Comparison of ENCODE assay signal across 8 cellular contexts in genomic region chr19:11587302-11587972, GRCh38. TPM values are rescaled to one million over a fixed set of nuclear protein-coding genes. Genes with fewer than 3 reads are reported as not detected.
DNase-seq lines count a peak whose midpoint lies in the region; ATAC-seq and TF ChIP-seq lines count a peak whose summit lies in the region.

No MANE protein-coding gene starts in this region.

- H3K4me2 ChIP-seq in HCT116 (ENCODE audit: low read length) = peak overlapping the region; percentile 40

- intact Hi-C loops in HCT116 (cut with micrococcal nuclease) (loop anchor here (1.0 kb wide), 1 partner anchor 91 kb away; no protein-coding TSS in a partner anchor), colonic mucosa (cut with DNase I) (loop anchor here (5.0 kb wide), 1 partner anchor 90 kb away; no protein-coding TSS in a partner anchor), right lobe of liver (cut with DNase I) (no loop called here)

- H3K9me3 ChIP-seq in HCT116 (ENCODE audit: control insufficient read depth in 1 of 2, insufficient read depth in 1 of 2, low read depth in 1 of 2, low read length in 2 of 2) = no peaks in the 10 kb centered on the region
- no peaks in the 10 kb centered on the region for H3K9me3 ChIP-seq in colonic mucosa
- no peaks in the 10 kb centered on the region for H3K9me3 ChIP-seq in right lobe of liver

- H3K27ac ChIP-seq in HCT116 (ENCODE audit: low read depth, low read length) = no peak overlapping the region
- H3K27ac ChIP-seq in colonic mucosa = no peak overlapping the region
- no peak overlapping the region for H3K27ac ChIP-seq in right lobe of liver

- TF ChIP-seq CTCF in HCT116 (IDR thresholded peaks at IDR 0.05 in 2 of 3, conservative IDR thresholded peaks at IDR 0.05 in 1 of 3; ENCODE audit: borderline replicate concordance in 1 of 3, insufficient read depth in 1 of 3, low read depth in 2 of 3, low read length in 2 of 3) (peak; percentile 67 to 88 (median 84); a peak in 5 of 6 replicates), colonic mucosa (IDR thresholded peaks at IDR 0.05) (peak; percentile 86), right lobe of liver (IDR thresholded peaks at IDR 0.05) (peak; percentile 73 to 87 (median 84))

- peak; percentile 84 for TF ChIP-seq RAD21 in HCT116 (IDR thresholded peaks at IDR 0.05; ENCODE audit: low read depth)

- H3K9ac ChIP-seq in HCT116 (ENCODE audit: low read length) = no peak overlapping the region
- H3K9ac ChIP-seq in colonic mucosa (ENCODE audit: low read depth in 2 of 2, low read length in 2 of 2) = peak overlapping the region in 1 of 2 donors; percentile 63

- DNase-seq in Ammon's horn (ENCODE audit: low spot score) = peak; percentile 82
- DNase-seq in HCT116 (ENCODE audit: low read depth, low spot score) = peak; percentile 42
- peak; percentile 60 for DNase-seq in NCI-H510A (lab: John Stamatoyannopoulos, UW)
- peak; percentile 68 to 77 for DNase-seq in activated CD4-positive, alpha-beta T cell treated with anti-CD3 and anti-CD28 coated beads for 4 hours
- DNase-seq in colonic mucosa = peak; percentile 80
- DNase-seq in right lobe of liver = peak; percentile 67 to 73 (median 69)
- DNase-seq in stimulated activated CD4-positive, alpha-beta T cell treated with anti-CD3 and anti-CD28 coated beads, Interleukin-4, amount 100 ng/mL, for 4 hours = peak; percentile 64 to 75

- no peak overlapping the region for H2AFZ ChIP-seq in HCT116 (ENCODE audit: low read depth, low read length, poor library complexity, severe bottlenecking)

- TF ChIP-seq POLR2A in HCT116 (IDR thresholded peaks at IDR 0.05; ENCODE audit: borderline replicate concordance, extremely low read depth, insufficient read depth, insufficient read length) (no peak), right lobe of liver (IDR thresholded peaks at IDR 0.05) (no peak)

- POLR2A ChIA-PET in HCT116 (lab: Charles Lee) = no interaction called here

- ATAC-seq in HCT116 (peak; percentile 93), right lobe of liver (peak; percentile 95 to 97 (median 96)), GM19397 (IDR thresholded peaks at IDR 0.05; ENCODE audit: unreplicated experiment) (no peak)

- no peaks in the 10 kb centered on the region for H3K79me2 ChIP-seq in HCT116 (ENCODE audit: insufficient read depth, low read length)

- H3K9me2 ChIP-seq in HCT116 (ENCODE audit: insufficient read depth) = no peaks in the 10 kb centered on the region

- H3K27me3 ChIP-seq in HCT116 (ENCODE audit: insufficient read depth, low read length) (no peaks in the 10 kb centered on the region), colonic mucosa (no peaks in the 10 kb centered on the region), right lobe of liver (no peaks in the 10 kb centered on the region)

- peaks cover 0 to 4% of the 10 kb centered on the region in 2 experiments; a peak in 1 of 4 replicates for H3K4me1 ChIP-seq in HCT116 (ENCODE audit: control insufficient read depth in 1 of 2, insufficient read depth in 2 of 2, low read length in 2 of 2)
- H3K4me1 ChIP-seq in colonic mucosa = no peaks in the 10 kb centered on the region
- H3K4me1 ChIP-seq in right lobe of liver = peaks cover 0 to 5% (median 0%) of the 10 kb centered on the region in 4 donors

- H3K4me3 ChIP-seq in HCT116 (replicated peaks in 1 of 2; ENCODE audit: low read depth in 1 of 2, low read length in 2 of 2) (no peak overlapping the region), colonic mucosa (no peak overlapping the region), right lobe of liver (no peak overlapping the region)

- no peaks in the 10 kb centered on the region for H4K20me1 ChIP-seq in HCT116 (ENCODE audit: insufficient read depth)

- CTCF ChIA-PET in HCT116 (lab: Charles Lee) = no interaction called here

- 1% methylated on average over 7 of the region's 7 CpGs for WGBS in right lobe of liver (ENCODE audit: insufficient coverage, low coverage, low lambda C conversion rate, missing lambda C conversion rate)

- RAD21 ChIA-PET in HCT116 (lab: Charles Lee; ENCODE audit: low non-redundant PET in 1 of 2, low total read pairs in 2 of 2, uncharacterized antibody in 2 of 2, unreplicated experiment in 2 of 2) = no interaction called here

- no peaks in the 10 kb centered on the region for H3K36me3 ChIP-seq in HCT116 (ENCODE audit: control insufficient read depth in 1 of 2, insufficient read depth in 2 of 2, low read length in 2 of 2)
- H3K36me3 ChIP-seq in colonic mucosa = no peaks in the 10 kb centered on the region
- no peaks in the 10 kb centered on the region for H3K36me3 ChIP-seq in right lobe of liver

- no TSS peak for BruUV-seq in HCT116 (replicated peaks; lab: Mats Ljungman, UMichigan)

TF ChIP-seq in HCT116, 20 proteins besides CTCF, POLR2A, EP300 and RAD21:
- TF ChIP-seq TCF7L2 (IDR thresholded peaks at IDR 0.05; ENCODE audit: borderline replicate concordance, extremely low read depth, insufficient read depth, insufficient read length) (no peak), EZH2phosphoT487 (IDR thresholded peaks at IDR 0.05; ENCODE audit: borderline replicate concordance) (no peak), EGR1 (IDR thresholded peaks at IDR 0.05; ENCODE audit: low read depth) (no peak), CBX3 (IDR thresholded peaks at IDR 0.05; ENCODE audit: low read depth) (no peak), SIN3A (IDR thresholded peaks at IDR 0.05; ENCODE audit: low read depth) (no peak), CEBPB (IDR thresholded peaks at IDR 0.05; ENCODE audit: low read depth) (no peak), EZH2 (IDR thresholded peaks at IDR 0.05) (no peak), JUND (IDR thresholded peaks at IDR 0.05) (no peak), ZFX (IDR thresholded peaks at IDR 0.05) (no peak), ZNF274 (IDR thresholded peaks at IDR 0.05; ENCODE audit: low read depth, low read length) (no peak), MAX (IDR thresholded peaks at IDR 0.05) (no peak), ZBTB33 (IDR thresholded peaks at IDR 0.05; ENCODE audit: extremely low read depth, insufficient replicate concordance, low read length) (no peak), YY1 (IDR thresholded peaks at IDR 0.05; ENCODE audit: extremely low read depth, insufficient replicate concordance, low read depth, low read length) (no peak)
TF ChIP-seq in HCT116: peak in this region for 0.

RNA-seq across cellular contexts. Expression of gene ZNF627, which starts 9.8 kb away (rescaled TPM):
- total RNA-seq in HCT116 (2021; ENCODE audit: unreplicated experiment) = 14.8 TPM
- polyA plus RNA-seq in HCT116 (2012) = 5.9 and 9.3 TPM in 2 replicates
- total RNA-seq in colonic mucosa = 10 to 100 TPM in 1 of 2 donors, 1 to 10 TPM in 1; 7.6 to 10.3 TPM
- 1 to 10 TPM; 2.7 to 5.4 (median 4.6) TPM for total RNA-seq in right lobe of liver

RNA-seq across cellular contexts. Expression of gene ACP5, which starts 10.0 kb away (rescaled TPM):
- total RNA-seq in HCT116 (2021; ENCODE audit: unreplicated experiment) (1.2 TPM), colonic mucosa (10 to 100 TPM; 11.3 to 30.2 TPM), right lobe of liver (10 to 100 TPM; 10.4 to 28.5 (median 21.5) TPM)
- polyA plus RNA-seq in HCT116 (2012) = 0.25 TPM in 2 replicates

RNA-seq across cellular contexts. Expression of gene ELOF1, which starts 28.4 kb away (rescaled TPM):
- total RNA-seq in HCT116 (2021; ENCODE audit: unreplicated experiment) (74.5 TPM), colonic mucosa (10 to 100 TPM; 33.8 to 59.8 TPM), right lobe of liver (10 to 100 TPM; 21.9 to 33.5 (median 24.9) TPM)
- 49.0 and 58.0 TPM in 2 replicates for polyA plus RNA-seq in HCT116 (2012)

RNA-seq across cellular contexts. Expression of gene CNN1, which starts 48.8 kb away (rescaled TPM):
- total RNA-seq in HCT116 (2021; ENCODE audit: unreplicated experiment) = 0.64 TPM
- polyA plus RNA-seq in HCT116 (2012) = 0.20 and 0.26 TPM in 2 replicates
- 100 to 1,000 TPM in 1 of 2 donors, 10 to 100 TPM in 1; 10.7 to 354 TPM for total RNA-seq in colonic mucosa
- total RNA-seq in right lobe of liver = 1 to 10 TPM in 4 of 6 experiments, under 1 TPM in 2; 0.71 to 8.5 (median 1.0) TPM

RNA-seq across cellular contexts. Expression of gene ECSIT, which starts 58.5 kb away (rescaled TPM):
- total RNA-seq in HCT116 (2021; ENCODE audit: unreplicated experiment) (52.8 TPM), colonic mucosa (100 to 1,000 TPM in 1 of 2 donors, 10 to 100 TPM in 1; 62.8 to 124 TPM), right lobe of liver (10 to 100 TPM; 25.0 to 45.5 (median 37.7) TPM)
- 39.4 and 52.9 TPM in 2 replicates for polyA plus RNA-seq in HCT116 (2012)

Comparison
In these comparisons a context has a peak if more than half of its experiments do, and no peak if none do; other contexts are left out.
1. intact Hi-C loops: an anchor here in HCT116 (1.0 kb wide) and colonic mucosa (5.0 kb wide); none called in right lobe of liver.